Comparison of ENCODE assay signal across 8 cellular contexts in the genomic region with DNA sequence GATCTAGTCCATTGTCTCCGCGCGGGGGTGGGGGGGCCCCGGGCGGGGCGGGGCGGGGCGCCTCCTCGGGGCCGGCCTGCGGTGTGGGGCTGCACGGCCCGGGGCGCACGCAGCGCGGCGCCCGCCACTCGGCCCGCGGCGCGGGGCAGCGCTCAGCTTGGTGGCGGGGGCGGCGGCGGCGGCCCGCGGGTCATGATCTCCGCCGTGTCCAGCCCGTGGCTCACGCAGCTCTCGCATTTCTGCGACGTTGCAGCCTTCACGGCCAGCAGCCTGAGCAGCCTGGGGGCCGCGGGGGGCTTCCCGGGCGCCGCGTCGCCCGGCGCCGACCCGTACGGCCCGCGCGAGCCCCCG. TPM values are rescaled to one million over a fixed set of nuclear protein-coding genes. Genes with fewer than 3 reads are reported as not detected.
A peak's percentile ranks its signal among the peaks of the same experiment; 100 is the strongest.
DNase-seq lines count a peak whose midpoint lies in the region; ATAC-seq and TF ChIP-seq lines count a peak whose summit lies in the region.

A gene (plus strand): TSS at position 127 of the 351 bp plus-strand sequence. CDS start 66 bp downstream, at position 193.

- intact Hi-C loops in thyroid gland (cut with DNase I) = no loop called here

- CTCF ChIA-PET in WTC11 (lab: Charles Lee) = no interaction called here

- POLR2A ChIA-PET in WTC11 (lab: Charles Lee) = no interaction called here

- no CpG with 5 or more reads among the region's 56 CpGs for WGBS in thyroid gland, 2 donors

- peaks cover 27% of the 10 kb centered on the region for H3K4me1 Mint-ChIP-seq in activated T-cell treated with anti-CD3 and anti-CD28 coated beads, Interleukin-2, amount 50 U/mL, for 72 hours (ENCODE audit: low read depth)
- peaks cover 46% of the 10 kb centered on the region for H3K4me1 Mint-ChIP-seq in WTC11
- peaks cover 23 to 24% of the 10 kb centered on the region in 2 donors for H3K4me1 Mint-ChIP-seq in immature natural killer cell

- DNase-seq in activated T-cell treated with anti-CD3 and anti-CD28 coated beads, Interleukin-2, amount 50 U/mL, for 72 hours = no peak
- DNase-seq in activated T-cell treated with anti-CD3 and anti-CD28 coated beads for 4 hours (no peak), WTC11 (ENCODE audit: low spot score) (no peak), immature natural killer cell (no peak), thyroid gland (no peak), NCI-H2171 treated with DMSO at 0.1 percent for 48 hours (lab: John Stamatoyannopoulos, UW) (no peak)

- peaks cover 22% of the 10 kb centered on the region for H3K27me3 ChIP-seq in thyroid gland

- no peak for ATAC-seq in activated T-cell treated with anti-CD3 and anti-CD28 coated beads, Interleukin-2, amount 50 U/mL, for 72 hours (replicated peaks in 1 of 2)
- ATAC-seq in WTC11 (no peak), GM18511 (IDR thresholded peaks at IDR 0.05; ENCODE audit: unreplicated experiment) (no peak), GM21723 (IDR thresholded peaks at IDR 0.05; ENCODE audit: unreplicated experiment) (no peak)

- H3K27me3 Mint-ChIP-seq in activated T-cell treated with anti-CD3 and anti-CD28 coated beads, Interleukin-2, amount 50 U/mL, for 72 hours (ENCODE audit: low read depth) = peaks cover 64% of the 10 kb centered on the region
- H3K27me3 Mint-ChIP-seq in WTC11 (ENCODE audit: low read depth) = peaks cover 90% of the 10 kb centered on the region
- peaks cover 27 to 28% (median 28%) of the 10 kb centered on the region in 3 donors for H3K27me3 Mint-ChIP-seq in immature natural killer cell (ENCODE audit: low read depth in 3 of 3)

- peak within 1 kb of the TSS; percentile 82 for H3K27ac Mint-ChIP-seq in activated T-cell treated with anti-CD3 and anti-CD28 coated beads, Interleukin-2, amount 50 U/mL, for 72 hours
- H3K27ac Mint-ChIP-seq in WTC11 (peak within 1 kb of the TSS; percentile 72), immature natural killer cell (peak within 1 kb of the TSS in 2 of 6 donors; percentile 30 to 58)

- TF ChIP-seq CTCF in WTC11 (IDR thresholded peaks at IDR 0.05) = no peak
- TF ChIP-seq CTCF in thyroid gland (IDR thresholded peaks at IDR 0.05) = no peak

- H3K9me3 Mint-ChIP-seq in activated T-cell treated with anti-CD3 and anti-CD28 coated beads, Interleukin-2, amount 50 U/mL, for 72 hours = no peaks in the 10 kb centered on the region
- H3K9me3 Mint-ChIP-seq in WTC11 (no peaks in the 10 kb centered on the region), immature natural killer cell (peaks cover 0 to 2% (median 0%) of the 10 kb centered on the region in 6 donors)

- TF ChIP-seq POLR2A in thyroid gland (IDR thresholded peaks at IDR 0.05) = no peak

- no peaks in the 10 kb centered on the region for H3K36me3 ChIP-seq in thyroid gland

- H3K9me3 ChIP-seq in thyroid gland = no peaks in the 10 kb centered on the region

- peak within 1 kb of the TSS in 1 of 3 donors; percentile 21 for H3K4me3 ChIP-seq in thyroid gland (replicated peaks in 1 of 3)

- peak within 1 kb of the TSS in 2 of 3 donors; percentile 0 to 33 for H3K27ac ChIP-seq in thyroid gland

- H3K4me1 ChIP-seq in thyroid gland = peaks cover 19 to 26% of the 10 kb centered on the region in 2 donors

- H3K36me3 Mint-ChIP-seq in activated T-cell treated with anti-CD3 and anti-CD28 coated beads, Interleukin-2, amount 50 U/mL, for 72 hours (ENCODE audit: insufficient read depth in 2 of 2) = peaks cover 4 to 5% of the 10 kb centered on the region in 2 donors
- H3K36me3 Mint-ChIP-seq in WTC11 (no peaks in the 10 kb centered on the region), immature natural killer cell (peaks cover 0 to 7% (median 5%) of the 10 kb centered on the region in 3 donors)

- peak within 1 kb of the TSS; percentile 87 to 95 for H3K4me3 Mint-ChIP-seq in activated T-cell treated with anti-CD3 and anti-CD28 coated beads, Interleukin-2, amount 50 U/mL, for 72 hours
- H3K4me3 Mint-ChIP-seq in WTC11 (peak within 1 kb of the TSS; percentile 70), immature natural killer cell (peak within 1 kb of the TSS; percentile 79 to 89 (median 82))

TF ChIP-seq in WTC11, 78 proteins besides CTCF, POLR2A, EP300 and RAD21:
- TF ChIP-seq, protein P1, sequence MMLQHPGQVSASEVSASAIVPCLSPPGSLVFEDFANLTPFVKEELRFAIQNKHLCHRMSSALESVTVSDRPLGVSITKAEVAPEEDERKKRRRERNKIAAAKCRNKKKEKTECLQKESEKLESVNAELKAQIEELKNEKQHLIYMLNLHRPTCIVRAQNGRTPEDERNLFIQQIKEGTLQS (CRISPR knock-in tag; conservative IDR thresholded peaks at IDR 0.05) = no peak
TF ChIP-seq in WTC11: peak in this region for 0.

RNA-seq across cellular contexts. Expression of the gene that starts here (rescaled TPM):
- under 1 TPM in 1 of 2 donors, not detected in 1; 0.12 TPM for total RNA-seq in activated T-cell treated with anti-CD3 and anti-CD28 coated beads, Interleukin-2, amount 50 U/mL, for 72 hours
- total RNA-seq in WTC11 (2021) = 7.9 to 12.8 TPM (median 9.3 TPM) in 3 replicates
- under 1 TPM in 1 of 3 donors, not detected in 2; 0.12 TPM for polyA plus RNA-seq in immature natural killer cell
- total RNA-seq in thyroid gland = 10 to 100 TPM in 2 of 4 donors, 1 to 10 TPM in 2; 7.6 to 34.3 (median 18.5) TPM
